In the genomic region with DNA sequence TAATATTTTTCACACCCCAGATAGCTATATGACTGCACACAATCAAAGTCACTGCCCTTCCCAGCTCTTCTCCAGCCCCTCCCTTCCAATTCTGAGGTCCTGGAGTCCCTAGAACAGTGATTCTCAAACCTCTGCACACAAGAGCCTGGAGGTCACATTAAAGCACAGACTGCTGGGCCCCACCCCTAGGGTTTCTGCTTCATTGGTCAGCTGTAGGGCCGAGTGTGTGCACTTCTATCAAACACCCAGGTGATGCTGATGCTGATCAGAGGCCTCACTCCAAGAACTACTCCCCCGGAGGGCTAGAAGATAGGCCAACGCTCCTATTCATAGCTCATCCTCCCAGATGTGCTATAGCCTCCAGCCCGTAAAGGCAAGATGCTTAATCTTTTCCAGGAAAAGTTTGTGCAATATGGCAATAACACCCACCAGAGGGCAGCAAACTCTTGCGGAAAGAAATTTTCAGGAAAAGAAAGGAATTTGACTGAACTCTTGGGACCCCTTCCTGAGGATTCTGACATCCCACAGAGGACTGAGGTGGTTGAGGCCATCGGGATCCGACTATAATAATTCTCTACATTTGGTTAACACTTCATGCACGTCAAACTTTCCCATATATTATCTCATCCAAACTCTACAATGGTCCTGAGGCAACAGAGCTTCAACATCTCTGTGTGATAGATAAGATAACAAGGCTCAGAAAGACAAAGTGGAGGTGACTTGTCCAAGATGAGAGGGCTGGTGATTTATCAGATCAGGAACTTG, we compare ENCODE assay signal across 8 cellular contexts.
DNase-seq lines count a peak whose midpoint lies in the region; ATAC-seq and TF ChIP-seq lines count a peak whose summit lies in the region.

No MANE protein-coding gene starts in this region.

- no peaks in the 10 kb centered on the region for H3K9me3 Mint-ChIP-seq in nephron

- no peaks in the 10 kb centered on the region for H3K36me3 Mint-ChIP-seq in nephron (ENCODE audit: low read depth)

- TF ChIP-seq CTCF in HL-60 (IDR thresholded peaks at IDR 0.05; ENCODE audit: insufficient read depth, low read length), result peak; percentile 38
- TF ChIP-seq CTCF in RWPE1 (conservative IDR thresholded peaks at IDR 0.05; ENCODE audit: low read depth), result peak; percentile 69
- peak; percentile 78 for TF ChIP-seq CTCF in epithelial cell of proximal tubule (conservative IDR thresholded peaks at IDR 0.05; ENCODE audit: low read depth, low read length)
- TF ChIP-seq CTCF in nephron (IDR thresholded peaks at IDR 0.05; ENCODE audit: unreplicated experiment in 3 of 3), result peak; percentile 71 to 81 (median 78)

- CTCF ChIA-PET in RWPE1 (lab: Yijun Ruan, JAX), result interaction anchor here (0.5 to 4.5 kb wide), 19 partner anchors 8 to 383 kb away, joined by 3 to 60 read pairs (median 3); no protein-coding TSS in a partner anchor

- DNase-seq in DMS114 treated with DMSO at 0.1 percent for 48 hours (lab: John Stamatoyannopoulos, UW; ENCODE audit: unreplicated experiment) (peak; percentile 22), HL-60 (ENCODE audit: low read depth in 1 of 2, low spot score in 1 of 2) (peak in 1 of 2 experiments; percentile 8), RWPE1 (ENCODE audit: low spot score) (peak; percentile 45), epithelial cell of proximal tubule (ENCODE audit: low read depth) (no peak), T-helper 2 cell (no peak)

- POLR2A ChIA-PET in RWPE1 (lab: Yijun Ruan, JAX; ENCODE audit: low non-redundant PET), result no interaction called here

- peak overlapping the region in 2 of 3 experiments; percentile 45 to 63 for H3K27ac Mint-ChIP-seq in nephron

- no peaks in the 10 kb centered on the region for H3K27me3 ChIP-seq in HL-60 (ENCODE audit: insufficient read depth, poor library complexity, severe bottlenecking)

- no peak for ATAC-seq in GM21515 (IDR thresholded peaks at IDR 0.05; ENCODE audit: unreplicated experiment)
- no peak for ATAC-seq in HG03045 (IDR thresholded peaks at IDR 0.05; ENCODE audit: unreplicated experiment)

- no peak overlapping the region for H3K4me3 Mint-ChIP-seq in nephron

- H3K27ac ChIP-seq in HL-60 (replicated peaks), result no peak overlapping the region
- H3K27ac ChIP-seq in RWPE1, result no peak overlapping the region

- peaks cover 18% of the 10 kb centered on the region for H3K27me3 Mint-ChIP-seq in nephron (ENCODE audit: low read depth)

- peaks cover 9% of the 10 kb centered on the region for H3K4me1 Mint-ChIP-seq in nephron

- H3K4me3 ChIP-seq in HL-60 (replicated peaks; ENCODE audit: insufficient read depth, low read length) (no peak overlapping the region), epithelial cell of proximal tubule (ENCODE audit: low read depth, low read length) (no peak overlapping the region)

Comparison
In these comparisons a context has a peak if more than half of its experiments do, and no peak if none do; other contexts are left out.
1. DNase-seq: peak in DMS114 treated with DMSO at 0.1 percent for 48 hours (single experiment) and RWPE1 (single experiment); none in epithelial cell of proximal tubule (single experiment) and T-helper 2 cell (0 of 5).
2. Peak in every context shown above with its lines, with median percentiles within 50 percentile points of each other: CTCF ChIP-seq.